Comparison of ENCODE assay signal across 11 cellular contexts in genomic region chr17:65547253-65547670, GRCh38. TPM values are rescaled to one million over a fixed set of nuclear protein-coding genes. Genes with fewer than 3 reads are reported as not detected.
DNase-seq lines count a peak whose midpoint lies in the region; ATAC-seq and TF ChIP-seq lines count a peak whose summit lies in the region.
"Had no signal": no experiment of that assay in that cellular context is flagged by ENCODE, and none has a peak within 500 bp of the region (broad histone marks: within the 10 kb centered on the region; RNA-seq: fewer than 3 reads in every experiment).

No MANE protein-coding gene starts in this region.

- H3K27me3 Mint-ChIP-seq in natural killer cell treated with Interleukin-12 subunit alpha and Interleukin-12 subunit beta and Interleukin-15 and Interleukin-18, amount 100 ng/mL, for 72 hours: peaks cover 12 to 25% of the 10 kb centered on the region in 2 donors

- peak; percentile 81 for ATAC-seq in left lung
- no peak for ATAC-seq in HG03095 (IDR thresholded peaks at IDR 0.05; ENCODE audit: unreplicated experiment)
- no peak for ATAC-seq in natural killer cell treated with Interleukin-12 subunit alpha and Interleukin-12 subunit beta and Interleukin-15 and Interleukin-18, amount 100 ng/mL, for 72 hours
- ATAC-seq: PC-3 had no signal

- H3K9me3 ChIP-seq in left lung: no peaks in the 10 kb centered on the region
- no peaks in the 10 kb centered on the region for H3K9me3 ChIP-seq in skeletal muscle tissue (ENCODE audit: control insufficient read depth in 3 of 3, low read length in 3 of 3)

- H3K27me3 ChIP-seq in left lung (no peaks in the 10 kb centered on the region), skeletal muscle tissue (ENCODE audit: control insufficient read depth in 3 of 3, insufficient read depth in 3 of 3, low read length in 3 of 3) (no peaks in the 10 kb centered on the region)

- DNase-seq in HuH-7 (ENCODE audit: low spot score): peak; percentile 28
- peak; percentile 27 to 32 for DNase-seq in cardiac fibroblast (ENCODE audit: low read depth in 2 of 2)
- no peak for DNase-seq in left lung
- no peak for DNase-seq in activated CD4-positive, CD25-positive, alpha-beta regulatory T cell (lab: John Stamatoyannopoulos, UW)
- no peak for DNase-seq in glomerular visceral epithelial cell (ENCODE audit: extremely low spot score)
- DNase-seq in natural killer cell treated with Interleukin-12 subunit alpha and Interleukin-12 subunit beta and Interleukin-15 and Interleukin-18, amount 100 ng/mL, for 72 hours (ENCODE audit: low spot score): no peak
- DNase-seq: kidney, PC-3, T-helper 9 cell had no signal

- H3K4me3 Mint-ChIP-seq in natural killer cell treated with Interleukin-12 subunit alpha and Interleukin-12 subunit beta and Interleukin-15 and Interleukin-18, amount 100 ng/mL, for 72 hours: no peak overlapping the region

- peak overlapping the region; percentile 46 to 53 for H3K27ac ChIP-seq in left lung
- H3K27ac ChIP-seq in skeletal muscle tissue (ENCODE audit: low read depth, low read length): peak overlapping the region; percentile 95

- intact Hi-C loops in left lung (cut with DNase I): no loop called here

- H3K4me1 Mint-ChIP-seq in natural killer cell treated with Interleukin-12 subunit alpha and Interleukin-12 subunit beta and Interleukin-15 and Interleukin-18, amount 100 ng/mL, for 72 hours (ENCODE audit: low read depth in 2 of 2): no peaks in the 10 kb centered on the region

- TF ChIP-seq CTCF in cardiac fibroblast (IDR thresholded peaks at IDR 0.05; ENCODE audit: low read depth, low read length) (no peak), left lung (IDR thresholded peaks at IDR 0.05) (no peak)

- H3K36me3 Mint-ChIP-seq in natural killer cell treated with Interleukin-12 subunit alpha and Interleukin-12 subunit beta and Interleukin-15 and Interleukin-18, amount 100 ng/mL, for 72 hours: no peaks in the 10 kb centered on the region

- H3K9ac ChIP-seq in skeletal muscle tissue (ENCODE audit: low read depth in 1 of 3, low read length in 3 of 3): peak overlapping the region in 2 of 3 donors; percentile 35 to 58

- H3K9me3 Mint-ChIP-seq in natural killer cell treated with Interleukin-12 subunit alpha and Interleukin-12 subunit beta and Interleukin-15 and Interleukin-18, amount 100 ng/mL, for 72 hours: no peaks in the 10 kb centered on the region

- H3K4me1 ChIP-seq in left lung: peaks cover 42 to 50% of the 10 kb centered on the region in 2 donors
- H3K4me1 ChIP-seq in skeletal muscle tissue (ENCODE audit: control insufficient read depth in 3 of 3, insufficient read depth in 3 of 3, low read length in 3 of 3): peaks cover 55 to 92% (median 89%) of the 10 kb centered on the region in 3 donors

- peaks cover 0 to 14% of the 10 kb centered on the region in 2 donors for H3K36me3 ChIP-seq in left lung
- peaks cover 3 to 7% (median 6%) of the 10 kb centered on the region in 3 donors for H3K36me3 ChIP-seq in skeletal muscle tissue (ENCODE audit: control insufficient read depth in 3 of 3, insufficient read depth in 3 of 3, low read length in 3 of 3)

- H3K27ac Mint-ChIP-seq in natural killer cell treated with Interleukin-12 subunit alpha and Interleukin-12 subunit beta and Interleukin-15 and Interleukin-18, amount 100 ng/mL, for 72 hours: no peak overlapping the region

- H3K4me3 ChIP-seq in cardiac fibroblast (replicated peaks in 1 of 2; ENCODE audit: low read depth in 2 of 2, low read length in 2 of 2) (no peak overlapping the region), left lung (no peak overlapping the region), skeletal muscle tissue (ENCODE audit: low read length in 3 of 3) (peak overlapping the region in 2 of 3 donors; percentile 7 to 41)

RNA-seq across cellular contexts. Expression of gene AXIN2, which starts 14.2 kb away (rescaled TPM):
- 10 to 100 TPM; 25.0 to 41.6 TPM for total RNA-seq in left lung
- 19.8 TPM for total RNA-seq in skeletal muscle tissue
- under 1 TPM; 0.55 to 0.95 TPM for total RNA-seq in natural killer cell treated with Interleukin-12 subunit alpha and Interleukin-12 subunit beta and Interleukin-15 and Interleukin-18, amount 100 ng/mL, for 72 hours

Comparison
In these comparisons a context has a peak if more than half of its experiments do, and no peak if none do; other contexts are left out.
1. DNase-seq: peak in HuH-7 (single experiment) and cardiac fibroblast (2 of 2); none in left lung (0 of 2), activated CD4-positive, CD25-positive, alpha-beta regulatory T cell (0 of 4), glomerular visceral epithelial cell (single experiment) and natural killer cell treated with Interleukin-12 subunit alpha and Interleukin-12 subunit beta and Interleukin-15 and Interleukin-18, amount 100 ng/mL, for 72 hours (single experiment).
2. H3K4me3 ChIP-seq: peak in skeletal muscle tissue (2 of 3); none in cardiac fibroblast (0 of 2) and left lung (0 of 2).
3. RNA of gene AXIN2, which starts 14.2 kb away (total RNA-seq): 25.0 to 41.6 TPM in left lung and 19.8 TPM in skeletal muscle tissue (single experiment); 0.55 to 0.95 TPM in natural killer cell treated with Interleukin-12 subunit alpha and Interleukin-12 subunit beta and Interleukin-15 and Interleukin-18, amount 100 ng/mL, for 72 hours; every median in the first group is over 10 times any median in the second.